ENCODE assay signal across 10 cellular contexts in genomic region chr22:42901790-42902508, GRCh38. TPM values are rescaled to one million over a fixed set of nuclear protein-coding genes. Genes with fewer than 3 reads are reported as not detected.
DNase-seq lines count a peak whose midpoint lies in the region; ATAC-seq and TF ChIP-seq lines count a peak whose summit lies in the region.
"Had no signal": no experiment of that assay in that cellular context is flagged by ENCODE, and none has a peak within 500 bp of the region (broad histone marks: within the 10 kb centered on the region; RNA-seq: fewer than 3 reads in every experiment).

No MANE protein-coding gene starts in this region.

- TF ChIP-seq CTCF in AG04449 (IDR thresholded peaks at IDR 0.05; ENCODE audit: insufficient read depth, low read length, missing control alignments), result peak; percentile 17
- peak; percentile 42 to 45 for TF ChIP-seq CTCF in GM23338 (conservative IDR thresholded peaks at IDR 0.05; ENCODE audit: low read depth in 2 of 2)
- 0 out of 2 replicates have a peak, but pooled peaks have one; percentile 7 for TF ChIP-seq CTCF in WTC11 (IDR thresholded peaks at IDR 0.05)
- TF ChIP-seq CTCF in heart right ventricle (IDR thresholded peaks at IDR 0.05), result peak in 4 of 9 donors; percentile 21 to 34 (median 31)

- H3K36me3 Mint-ChIP-seq in GM23338 (ENCODE audit: low read depth) (peaks cover 3% of the 10 kb centered on the region; the same call in 2 of the 3 replicates), WTC11 (no peaks in the 10 kb centered on the region)
- no peaks in the 10 kb centered on the region for H3K36me3 Mint-ChIP-seq in stimulated activated effector memory CD8-positive, alpha-beta T cell treated with anti-CD3 and anti-CD28 coated beads, Interleukin-12 subunit alpha, Interleukin-12 subunit beta, amount 100 ng/mL, for 72 hours

- no peaks in the 10 kb centered on the region for H3K9me2 ChIP-seq in GM23338 (ENCODE audit: insufficient read depth)
- no peaks in the 10 kb centered on the region for H3K9me2 ChIP-seq in GM23248 (ENCODE audit: insufficient read depth)

- H3K9me3 Mint-ChIP-seq in GM23338 (no peaks in the 10 kb centered on the region), WTC11 (no peaks in the 10 kb centered on the region)
- no peaks in the 10 kb centered on the region for H3K9me3 Mint-ChIP-seq in stimulated activated effector memory CD8-positive, alpha-beta T cell treated with anti-CD3 and anti-CD28 coated beads, Interleukin-12 subunit alpha, Interleukin-12 subunit beta, amount 100 ng/mL, for 72 hours
- H3K9me3 Mint-ChIP-seq: CD4-positive, CD25-positive, alpha-beta regulatory T cell had no signal

- H3K36me3 ChIP-seq in GM23338 (ENCODE audit: insufficient read depth) (peaks cover 3% of the 10 kb centered on the region; the same call in 1 of the 2 replicates), heart right ventricle (peaks cover 0 to 16% (median 0%) of the 10 kb centered on the region in 9 donors), GM23248 (ENCODE audit: low read depth) (no peaks in the 10 kb centered on the region)

- POLR2A ChIA-PET in AG04449 (lab: Yijun Ruan, JAX), result no interaction called here
- POLR2A ChIA-PET in WTC11 (lab: Charles Lee), result interaction anchor here (0.6 kb wide), 1 partner anchor 188 kb away, joined by 6 read pairs; no protein-coding TSS in a partner anchor

- no peak overlapping the region for H3K9ac ChIP-seq in GM23248

- intact Hi-C loops in heart right ventricle (cut with DNase I), result loop anchor here in 5 of 10 donors (5.0 to 10.0 kb wide), 4 partner anchors 35 to 115 kb away; partner anchors contain the start of gene PACSIN2 (in 2 of the 5)

- H3K27me3 Mint-ChIP-seq in GM23338 (ENCODE audit: insufficient read depth, low read depth, poor library complexity) (peaks cover 5% of the 10 kb centered on the region), WTC11 (ENCODE audit: low read depth) (no peaks in the 10 kb centered on the region)
- H3K27me3 Mint-ChIP-seq: CD4-positive, CD25-positive, alpha-beta regulatory T cell had no signal

- H3K4me3 ChIP-seq in AG04449 (ENCODE audit: low read depth, low read length) (no peak overlapping the region), GM23338 (no peak overlapping the region), heart right ventricle (no peak overlapping the region), GM23248 (no peak overlapping the region)

- CTCF ChIA-PET in AG04449 (lab: Yijun Ruan, JAX) (interaction anchor here (0.6 to 1.7 kb wide), 8 partner anchors 9 to 157 kb away, joined by 3 to 8 read pairs (median 3); no protein-coding TSS in a partner anchor), WTC11 (lab: Charles Lee) (interaction anchor here (0.7 to 2.7 kb wide), 16 partner anchors 7 to 179 kb away, joined by 3 to 15 read pairs (median 4); no protein-coding TSS in a partner anchor)

- H3K9me3 ChIP-seq in heart right ventricle (no peaks in the 10 kb centered on the region), GM23248 (ENCODE audit: low read depth) (no peaks in the 10 kb centered on the region)

- H3K4me3 Mint-ChIP-seq in GM23338 (no peak overlapping the region), WTC11 (no peak overlapping the region)
- H3K4me3 Mint-ChIP-seq in stimulated activated effector memory CD8-positive, alpha-beta T cell treated with anti-CD3 and anti-CD28 coated beads, Interleukin-12 subunit alpha, Interleukin-12 subunit beta, amount 100 ng/mL, for 72 hours, result no peak overlapping the region

- DNase-seq in AG04449 (ENCODE audit: low read depth, low spot score), result no peak
- DNase-seq in GM23338 (ENCODE audit: low spot score), result peak; percentile 51
- no peak for DNase-seq in WTC11 (ENCODE audit: low spot score)
- peak; percentile 61 to 74 for DNase-seq in heart right ventricle
- no peak for DNase-seq in NOMO-1 treated with DMSO at 0.1 percent for 48 hours (lab: John Stamatoyannopoulos, UW; ENCODE audit: unreplicated experiment)
- no peak for DNase-seq in GM23248
- no peak for DNase-seq in stimulated activated effector memory CD8-positive, alpha-beta T cell treated with anti-CD3 and anti-CD28 coated beads, Interleukin-12 subunit alpha, Interleukin-12 subunit beta, amount 100 ng/mL, for 72 hours (ENCODE audit: low spot score in 2 of 2)
- DNase-seq: activated naive CD4-positive, alpha-beta T cell treated with anti-CD3 and anti-CD28 coated beads, Interleukin-2, amount 50 U/mL, for 16 hours; CD4-positive, CD25-positive, alpha-beta regulatory T cell had no signal

- H2AFZ ChIP-seq in GM23338 (no peak overlapping the region), GM23248 (no peak overlapping the region)

- H3K4me1 Mint-ChIP-seq in GM23338, result peaks cover 31% of the 10 kb centered on the region
- H3K4me1 Mint-ChIP-seq in WTC11, result peaks cover 22% of the 10 kb centered on the region
- H3K4me1 Mint-ChIP-seq in stimulated activated effector memory CD8-positive, alpha-beta T cell treated with anti-CD3 and anti-CD28 coated beads, Interleukin-12 subunit alpha, Interleukin-12 subunit beta, amount 100 ng/mL, for 72 hours, result peaks cover 14% of the 10 kb centered on the region

- peaks cover 19% of the 10 kb centered on the region for H4K20me1 ChIP-seq in GM23338 (replicated peaks; ENCODE audit: insufficient read depth)
- no peaks in the 10 kb centered on the region for H4K20me1 ChIP-seq in GM23248 (ENCODE audit: insufficient read depth)

- peak; percentile 9; the same call in 2 of the 3 replicates for ATAC-seq in GM23338
- no peak for ATAC-seq in WTC11
- ATAC-seq in heart right ventricle, result peak; percentile 59 to 84 (median 76)
- ATAC-seq in HG03159 (IDR thresholded peaks at IDR 0.05; ENCODE audit: unreplicated experiment), result no peak
- ATAC-seq in stimulated activated effector memory CD8-positive, alpha-beta T cell treated with anti-CD3 and anti-CD28 coated beads, Interleukin-12 subunit alpha, Interleukin-12 subunit beta, amount 100 ng/mL, for 72 hours, result no peak

- in situ Hi-C loops in GM23248 (cut with MboI), result no loop called here

- H3K4me1 ChIP-seq in GM23338 (ENCODE audit: insufficient read depth), result no peaks in the 10 kb centered on the region
- peaks cover 37 to 90% (median 75%) of the 10 kb centered on the region in 9 donors for H3K4me1 ChIP-seq in heart right ventricle
- H3K4me1 ChIP-seq in GM23248 (ENCODE audit: insufficient read depth), result peaks cover 8% of the 10 kb centered on the region

- H3K79me2 ChIP-seq in GM23338 (replicated peaks; ENCODE audit: insufficient read depth) (peaks cover 64% of the 10 kb centered on the region), GM23248 (ENCODE audit: insufficient read depth) (peaks cover 86% of the 10 kb centered on the region)

- H3K27me3 ChIP-seq in GM23338 (ENCODE audit: insufficient read depth), result no peaks in the 10 kb centered on the region
- H3K27me3 ChIP-seq in heart right ventricle, result no peaks in the 10 kb centered on the region
- no peaks in the 10 kb centered on the region for H3K27me3 ChIP-seq in GM23248 (replicated peaks; ENCODE audit: insufficient read depth)

- H3K27ac ChIP-seq in GM23338 (ENCODE audit: low read depth), result no peak overlapping the region
- peak overlapping the region in 9 of 10 donors; percentile 40 to 84 (median 69) for H3K27ac ChIP-seq in heart right ventricle
- no peak overlapping the region for H3K27ac ChIP-seq in GM23248

- no peaks in the 10 kb centered on the region for H3F3A ChIP-seq in GM23338 (replicated peaks; ENCODE audit: low read depth)
- H3F3A ChIP-seq in GM23248 (ENCODE audit: insufficient read depth), result peaks cover 9% of the 10 kb centered on the region

- WGBS in heart right ventricle, 2 donors, result 46 to 66% methylated on average over 14 of the region's 14 CpGs
- WGBS in GM23248 (ENCODE audit: low coverage in 1 of 2, low lambda C conversion rate in 2 of 2, missing lambda C conversion rate in 2 of 2), 2 experiments, result 86% methylated on average over 14 of the region's 14 CpGs

- no peak overlapping the region for H3K27ac Mint-ChIP-seq in GM23338
- 0 out of 2 replicates have a peak overlapping the region, but pooled peaks have one; percentile 13 for H3K27ac Mint-ChIP-seq in WTC11
- H3K27ac Mint-ChIP-seq in stimulated activated effector memory CD8-positive, alpha-beta T cell treated with anti-CD3 and anti-CD28 coated beads, Interleukin-12 subunit alpha, Interleukin-12 subunit beta, amount 100 ng/mL, for 72 hours, result no peak overlapping the region

- H3K4me2 ChIP-seq in GM23338 (no peak overlapping the region), GM23248 (ENCODE audit: unreplicated experiment) (no peak overlapping the region)

TF ChIP-seq in GM23338, 12 proteins besides CTCF, POLR2A, EP300 and RAD21 (continues in another document):
- TF ChIP-seq POLR2AphosphoS5 (IDR thresholded peaks at IDR 0.05; ENCODE audit: low read depth), result no peak
- TF ChIP-seq STAT1 (IDR thresholded peaks at IDR 0.05; ENCODE audit: unreplicated experiment), result no peak
- no peak for TF ChIP-seq EZH2phosphoT487 (IDR thresholded peaks at IDR 0.05; ENCODE audit: unreplicated experiment)

TF ChIP-seq in WTC11, 78 proteins besides CTCF, POLR2A, EP300 and RAD21 (continues in another document):
- no peak for TF ChIP-seq OVOL2 (CRISPR knock-in tag; IDR thresholded peaks at IDR 0.05; ENCODE audit: borderline replicate concordance)
- TF ChIP-seq PRRX2 (CRISPR knock-in tag; IDR thresholded peaks at IDR 0.05), result no peak
- no peak for TF ChIP-seq SMAD4 (CRISPR knock-in tag; IDR thresholded peaks at IDR 0.05)
- TF ChIP-seq ZNF423 (CRISPR knock-in tag; IDR thresholded peaks at IDR 0.05), result no peak
- no peak for TF ChIP-seq EMX1 (CRISPR knock-in tag; IDR thresholded peaks at IDR 0.05)
- no peak for TF ChIP-seq SOX15 (CRISPR knock-in tag; IDR thresholded peaks at IDR 0.05)
- no peak for TF ChIP-seq GTF2I (CRISPR knock-in tag; conservative IDR thresholded peaks at IDR 0.05)
- no peak for TF ChIP-seq IRF2 (CRISPR knock-in tag; IDR thresholded peaks at IDR 0.05; ENCODE audit: borderline replicate concordance, low read depth)
- TF ChIP-seq CBFB (CRISPR knock-in tag; IDR thresholded peaks at IDR 0.05; ENCODE audit: low read depth), result no peak
- no peak for TF ChIP-seq NFE2L1 (CRISPR knock-in tag; IDR thresholded peaks at IDR 0.05)
- TF ChIP-seq FOXP1 (CRISPR knock-in tag; IDR thresholded peaks at IDR 0.05; ENCODE audit: borderline replicate concordance), result no peak
- TF ChIP-seq JUN (CRISPR knock-in tag; IDR thresholded peaks at IDR 0.05), result no peak

RNA-seq across cellular contexts. Expression of gene ARFGAP3, which starts 44.9 kb away (rescaled TPM):
- 17.7 and 19.1 TPM in 2 replicates for total RNA-seq in GM23338 (2014; rRNA removed; shearing (Covaris generic))
- polyA plus RNA-seq in GM23338 (2016; fragmentation: Nextera tagmentation; extraction: Ambion mirVana) (13.0 and 14.8 TPM in 2 replicates), heart right ventricle (10 to 100 TPM; 21.9 to 24.4 TPM), GM23248 (2016; fragmentation: Nextera tagmentation; extraction: Ambion mirVana) (79.7 and 81.5 TPM in 2 replicates)
- total RNA-seq in WTC11 (2021) (16.9 to 17.1 TPM (median 17.1 TPM) in 3 replicates), heart right ventricle (10 to 100 TPM; 10.6 to 29.4 (median 23.2) TPM)
- 83.2 and 96.8 TPM in 2 replicates for total RNA-seq in GM23248 (2014; rRNA removed; shearing (Covaris generic))

Comparison
In these comparisons a context has a peak if more than half of its experiments do, and no peak if none do; other contexts are left out.
1. DNase-seq: peak in GM23338 (single experiment) and heart right ventricle (2 of 2); none in AG04449 (single experiment), WTC11 (single experiment), NOMO-1 treated with DMSO at 0.1 percent for 48 hours (single experiment), GM23248 (single experiment) and stimulated activated effector memory CD8-positive, alpha-beta T cell treated with anti-CD3 and anti-CD28 coated beads, Interleukin-12 subunit alpha, Interleukin-12 subunit beta, amount 100 ng/mL, for 72 hours (0 of 2).
2. ATAC-seq: peak in GM23338 (single experiment) and heart right ventricle (8 of 8); none in WTC11 (single experiment), HG03159 (single experiment) and stimulated activated effector memory CD8-positive, alpha-beta T cell treated with anti-CD3 and anti-CD28 coated beads, Interleukin-12 subunit alpha, Interleukin-12 subunit beta, amount 100 ng/mL, for 72 hours (single experiment).
3. H3K27ac ChIP-seq: peak in heart right ventricle (9 of 10); none in GM23338 (single experiment) and GM23248 (single experiment).